In genomic region chr3:4341336-4341675, GRCh38 we compare ENCODE assay signal across 14 cellular contexts.
"Had no signal": no experiment of that assay in that cellular context is flagged by ENCODE, and none has a peak within 500 bp of the region (broad histone marks: within the 10 kb centered on the region; RNA-seq: fewer than 3 reads in every experiment).

No MANE protein-coding gene starts in this region.

- H3K27me3 ChIP-seq: neutrophil had no signal

- H3K27ac ChIP-seq: neutrophil had no signal

- DNase-seq: activated CD4-positive, alpha-beta T cell treated with anti-CD3 and anti-CD28 coated beads, Interleukin-2, amount 10 ng/mL, durations not matched to agents 24 days and 14 days; activated CD4-positive, CD25-positive, alpha-beta regulatory T cell; activated CD8-positive, alpha-beta memory T cell treated with anti-CD3 and anti-CD28 coated beads, Interleukin-2, amount 50 U/mL, for 4 hours; activated CD8-positive, alpha-beta T cell treated with anti-CD3 and anti-CD28 coated beads, Interleukin-2, amount 10 ng/mL, durations not matched to agents 7 days and 5 days; activated effector memory CD4-positive, alpha-beta T cell treated with anti-CD3 and anti-CD28 coated beads, Interleukin-2, amount 50 U/mL, for 16 hours; activated T-cell treated with anti-CD3 and anti-CD28 coated beads, Interleukin-2, amount 50 U/mL, for 48 hours; endodermal cell; kidney; left ventricle myocardium superior; naive thymus-derived CD8-positive, alpha-beta T cell; stimulated activated CD4-positive, alpha-beta T cell treated with anti-CD3 and anti-CD28 coated beads, Interleukin-2, amount 100 ng/mL, for 48 hours; SW 1271 had no signal

- ATAC-seq: activated CD8-positive, alpha-beta T cell treated with anti-CD3 and anti-CD28 coated beads, Interleukin-2, amount 10 ng/mL, durations not matched to agents 7 days and 5 days; naive thymus-derived CD8-positive, alpha-beta T cell; stimulated activated memory B cell treated with anti-CD40 and anti-IgM and Interleukin-4, amounts not matched to agents 10 μg/mL and 1 μg/mL and 100 μg/mL, for 72 hours had no signal

- H3K36me3 ChIP-seq: neutrophil had no signal

- H3K9me3 ChIP-seq: neutrophil had no signal
